Comparison of ENCODE assay signal across 1 cellular context in genomic region chr15:75153565-75154248, GRCh38.
TF ChIP-seq lines count a peak whose summit lies in the region.

No MANE protein-coding gene starts in this region.

TF ChIP-seq in GM12878, 131 proteins besides CTCF, POLR2A, EP300 and RAD21 (continues in another document):
- no peak for TF ChIP-seq ZBTB33 (IDR thresholded peaks at IDR 0.05)
- no peak for TF ChIP-seq ZBTB4 (CRISPR knock-in tag; IDR thresholded peaks at IDR 0.05)
- TF ChIP-seq BCL11A (IDR thresholded peaks at IDR 0.05; ENCODE audit: low read depth, low read length): peak; percentile 42; the same call in 1 of the 2 replicates
- TF ChIP-seq PAX5 (IDR thresholded peaks at IDR 0.05; ENCODE audit: borderline replicate concordance, low read depth, low read length): 0 out of 2 replicates have a peak, but pooled peaks have one; percentile 28
- TF ChIP-seq LARP7 (IDR thresholded peaks at IDR 0.05): no peak
- no peak for TF ChIP-seq TAF1 (IDR thresholded peaks at IDR 0.05; ENCODE audit: borderline replicate concordance, low read depth, low read length)
- no peak for TF ChIP-seq HCFC1 (IDR thresholded peaks at IDR 0.05; ENCODE audit: low read length)
- peak; percentile 21 for TF ChIP-seq BCL3 (IDR thresholded peaks at IDR 0.05; ENCODE audit: borderline replicate concordance, insufficient read depth, low read depth, low read length, poor library complexity, severe bottlenecking)
- TF ChIP-seq CBFB (IDR thresholded peaks at IDR 0.05; ENCODE audit: low read depth): peak; percentile 75
- TF ChIP-seq CREM (IDR thresholded peaks at IDR 0.05; ENCODE audit: low read depth): no peak
- TF ChIP-seq E2F4 (IDR thresholded peaks at IDR 0.05; ENCODE audit: low read depth, low read length): no peak
- TF ChIP-seq TBL1XR1 (IDR thresholded peaks at IDR 0.05; ENCODE audit: low read depth, low read length): 0 out of 2 replicates have a peak, but pooled peaks have one; percentile 18
- no peak for TF ChIP-seq RELA (IDR thresholded peaks at IDR 0.05; ENCODE audit: borderline replicate concordance, partially characterized antibody)
- no peak for TF ChIP-seq SIX5 (IDR thresholded peaks at IDR 0.05; ENCODE audit: low read depth, low read length, severe bottlenecking)
- TF ChIP-seq WRNIP1 (IDR thresholded peaks at IDR 0.05; ENCODE audit: borderline replicate concordance, low read depth, low read length): no peak
- no peak for TF ChIP-seq MYB (IDR thresholded peaks at IDR 0.05; ENCODE audit: borderline replicate concordance, low read depth, low read length)
- TF ChIP-seq RELB (IDR thresholded peaks at IDR 0.05; ENCODE audit: low read depth): no peak
- TF ChIP-seq E2F8 (IDR thresholded peaks at IDR 0.05; ENCODE audit: low read depth, partially characterized antibody): no peak
- TF ChIP-seq EED (IDR thresholded peaks at IDR 0.05; ENCODE audit: low read depth): peak; percentile 96
- TF ChIP-seq JUND (IDR thresholded peaks at IDR 0.05; ENCODE audit: low read depth, low read length): no peak
- no peak for TF ChIP-seq ATF3 (IDR thresholded peaks at IDR 0.05; ENCODE audit: borderline replicate concordance, extremely low read depth, low read depth, low read length)
- TF ChIP-seq BMI1 (IDR thresholded peaks at IDR 0.05; ENCODE audit: borderline replicate concordance): no peak
- TF ChIP-seq YBX1 (IDR thresholded peaks at IDR 0.05): no peak
- no peak for TF ChIP-seq ZNF622 (IDR thresholded peaks at IDR 0.05)
- 0 out of 2 replicates have a peak, but pooled peaks have one; percentile 23 for TF ChIP-seq FOXM1 (IDR thresholded peaks at IDR 0.05; ENCODE audit: low read depth, low read length)
- TF ChIP-seq IKZF2 (IDR thresholded peaks at IDR 0.05): peak; percentile 59 to 68; a peak in 3 of 4 replicates
- TF ChIP-seq SUZ12 (IDR thresholded peaks at IDR 0.05; ENCODE audit: unreplicated experiment): no peak
- TF ChIP-seq ESRRA (IDR thresholded peaks at IDR 0.05; ENCODE audit: low read length): no peak
- TF ChIP-seq PRDM15 (CRISPR knock-in tag; IDR thresholded peaks at IDR 0.05): no peak
- TF ChIP-seq CEBPZ (IDR thresholded peaks at IDR 0.05; ENCODE audit: low read depth, low read length): no peak
- no peak for TF ChIP-seq SREBF2 (IDR thresholded peaks at IDR 0.05; ENCODE audit: low read length)
- no peak for TF ChIP-seq USF1 (IDR thresholded peaks at IDR 0.05; ENCODE audit: borderline replicate concordance, extremely low read length, insufficient read depth, low read depth, low read length)
- TF ChIP-seq RUNX3 (IDR thresholded peaks at IDR 0.05; ENCODE audit: low read length): peak; percentile 97
- TF ChIP-seq RFX5 (IDR thresholded peaks at IDR 0.05; ENCODE audit: low read depth, low read length): no peak
- TF ChIP-seq MYC (IDR thresholded peaks at IDR 0.05; ENCODE audit: insufficient read depth, insufficient read length, insufficient replicate concordance, low read length, severe bottlenecking): no peak
- no peak for TF ChIP-seq NR2F1 (conservative IDR thresholded peaks at IDR 0.05)
- TF ChIP-seq IKZF1 (conservative IDR thresholded peaks at IDR 0.05): peak; percentile 57; the same call in 1 of the 2 replicates
- TF ChIP-seq CREB1 (IDR thresholded peaks at IDR 0.05; ENCODE audit: low read depth): no peak
- TF ChIP-seq RBBP5 (conservative IDR thresholded peaks at IDR 0.05): no peak
- TF ChIP-seq CEBPB (IDR thresholded peaks at IDR 0.05; ENCODE audit: borderline replicate concordance in 1 of 2, low read depth in 2 of 2, low read length in 2 of 2): no peak
- TF ChIP-seq SMARCA5 (IDR thresholded peaks at IDR 0.05): no peak
